8 cellular contexts compared by ENCODE assay signal in the genomic region with DNA sequence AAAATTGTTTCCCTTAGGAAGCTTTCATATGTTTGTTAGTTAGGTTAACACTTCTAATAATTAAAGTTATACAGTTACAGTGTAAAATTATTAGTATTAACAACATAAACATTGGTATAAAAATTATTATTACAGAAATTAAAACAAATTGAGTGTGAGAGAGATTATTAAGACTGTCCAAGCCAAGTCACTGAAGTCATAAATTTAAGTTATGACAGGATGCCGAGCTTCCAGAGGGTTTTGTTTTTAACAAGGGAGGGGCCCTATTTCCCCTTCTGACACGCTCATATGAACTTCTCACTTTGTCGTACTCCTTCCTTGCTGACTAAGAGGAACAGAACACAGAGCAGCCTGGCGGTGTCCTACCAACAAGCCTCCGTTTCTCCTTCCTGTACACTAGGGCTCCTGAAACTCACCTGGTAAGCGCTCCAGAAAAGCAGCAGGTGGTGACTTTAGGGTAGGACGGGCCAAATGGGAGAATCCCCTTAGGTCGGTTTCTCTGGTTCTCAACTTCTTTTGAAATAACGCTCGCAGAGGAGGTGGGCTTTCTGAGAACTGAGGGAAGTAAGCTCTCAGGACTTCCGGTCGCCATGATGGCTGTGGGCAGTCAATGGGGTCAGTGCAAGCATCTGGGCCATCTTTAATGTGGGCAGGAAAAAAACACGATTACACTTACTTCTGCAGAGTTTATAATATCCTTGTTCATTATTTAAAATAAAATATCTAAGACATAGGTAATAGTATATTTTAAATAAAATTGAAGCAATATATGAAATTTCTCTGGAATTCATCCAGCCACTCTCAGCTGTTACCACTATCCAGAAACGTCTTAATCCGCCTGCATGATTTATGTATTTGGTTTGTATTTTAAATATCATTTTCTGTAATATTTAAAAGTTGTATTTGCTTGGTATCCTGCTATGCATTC. TPM values are rescaled to one million over a fixed set of nuclear protein-coding genes. Genes with fewer than 3 reads are reported as not detected.
DNase-seq lines count a peak whose midpoint lies in the region; ATAC-seq and TF ChIP-seq lines count a peak whose summit lies in the region.

A gene with protein sequence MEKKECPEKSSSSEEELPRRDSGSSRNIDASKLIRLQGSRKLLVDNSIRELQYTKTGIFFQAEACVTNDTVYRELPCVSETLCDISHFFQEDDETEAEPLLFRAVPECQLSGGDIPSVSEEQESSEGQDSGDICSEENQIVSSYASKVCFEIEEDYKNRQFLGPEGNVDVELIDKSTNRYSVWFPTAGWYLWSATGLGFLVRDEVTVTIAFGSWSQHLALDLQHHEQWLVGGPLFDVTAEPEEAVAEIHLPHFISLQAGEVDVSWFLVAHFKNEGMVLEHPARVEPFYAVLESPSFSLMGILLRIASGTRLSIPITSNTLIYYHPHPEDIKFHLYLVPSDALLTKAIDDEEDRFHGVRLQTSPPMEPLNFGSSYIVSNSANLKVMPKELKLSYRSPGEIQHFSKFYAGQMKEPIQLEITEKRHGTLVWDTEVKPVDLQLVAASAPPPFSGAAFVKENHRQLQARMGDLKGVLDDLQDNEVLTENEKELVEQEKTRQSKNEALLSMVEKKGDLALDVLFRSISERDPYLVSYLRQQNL (minus strand): TSS at position 537 of the 928 bp plus-strand sequence. CDS start 14,892 bp downstream, outside the sequence.

- H3K36me3 Mint-ChIP-seq in CD8-positive, alpha-beta memory T cell = peaks cover 0 to 37% (median 7%) of the 10 kb centered on the region in 3 donors

- peak within 1 kb of the TSS; percentile 97 for H2BK15ac ChIP-seq in IMR-90 (ENCODE audit: low read depth, low read length)

- peak; percentile 56; the same call in 1 of the 2 replicates for TF ChIP-seq POLR2A in IMR-90 (IDR thresholded peaks at IDR 0.05; ENCODE audit: low read depth, low read length)

- H3K4me3 Mint-ChIP-seq in CD8-positive, alpha-beta memory T cell = peak within 1 kb of the TSS; percentile 98 to 100 (median 100)

- CTCF ChIA-PET in CD8-positive, alpha-beta memory T cell (lab: Charles Lee) = interaction anchor here (0.6 to 2.0 kb wide), 3 partner anchors 10 to 1006 kb away, joined by 3 to 4 read pairs (median 4); no protein-coding TSS in a partner anchor
- CTCF ChIA-PET in IMR-90 (lab: Yijun Ruan, JAX) = interaction anchor here (1.0 kb wide), 1 partner anchor 37 kb away, joined by 3 read pairs; no protein-coding TSS in a partner anchor

- peak within 1 kb of the TSS; percentile 91 for H3K27ac ChIP-seq in CD8-positive, alpha-beta memory T cell (ENCODE audit: low read depth, low read length)
- peak within 1 kb of the TSS; percentile 89 for H3K27ac ChIP-seq in IMR-90 (ENCODE audit: insufficient read depth, low read length)
- peak within 1 kb of the TSS; percentile 93 for H3K27ac ChIP-seq in epithelial cell of prostate

- DNase-seq in CD8-positive, alpha-beta memory T cell = peak; percentile 69 to 90 (median 76)
- DNase-seq in IMR-90 (peak; percentile 88), OCI-M2 (lab: John Stamatoyannopoulos, UW; ENCODE audit: unreplicated experiment) (peak; percentile 97), activated T-cell treated with anti-CD3 and anti-CD28 coated beads for 24 hours (ENCODE audit: low read depth) (peak; percentile 72), epithelial cell of prostate (ENCODE audit: low read depth, low spot score) (peak; percentile 73)
- DNase-seq in stimulated activated CD8-positive, alpha-beta memory T cell treated with anti-CD3 and anti-CD28 coated beads, Interleukin-2, amount 100 ng/mL, for 48 hours (ENCODE audit: low read depth in 2 of 2) = peak; percentile 48 to 65

- H4K91ac ChIP-seq in IMR-90 (ENCODE audit: insufficient read depth, low read depth, low read length) = peak within 1 kb of the TSS; percentile 98

- H3K23ac ChIP-seq in IMR-90 (ENCODE audit: low read depth, low read length) = peak within 1 kb of the TSS; percentile 100

- H3K27me3 ChIP-seq in CD8-positive, alpha-beta memory T cell (ENCODE audit: insufficient read depth, low read length, poor library complexity, severe bottlenecking) = no peaks in the 10 kb centered on the region
- H3K27me3 ChIP-seq in IMR-90 (ENCODE audit: control insufficient read depth, insufficient read depth, low read length) (no peaks in the 10 kb centered on the region), mononuclear cell (ENCODE audit: insufficient read depth, low read length) (no peaks in the 10 kb centered on the region)

- POLR2A ChIA-PET in CD8-positive, alpha-beta memory T cell (lab: Charles Lee) = interaction anchor here (0.7 to 1.5 kb wide), 6 partner anchors 10 to 1017 kb away, joined by 3 to 9 read pairs (median 4); no protein-coding TSS in a partner anchor
- POLR2A ChIA-PET in IMR-90 (lab: Charles Lee; ENCODE audit: unreplicated experiment) = interaction anchor here (0.6 to 0.7 kb wide), 3 partner anchors 37 to 86 kb away, joined by 4 to 10 read pairs (median 7); a partner anchor contains a TSS

- in situ Hi-C loops in IMR-90 (cut with MboI; ENCODE audit: low sequenced_read_pairs) = no loop called here

- no peaks in the 10 kb centered on the region for H3K9me3 ChIP-seq in CD8-positive, alpha-beta memory T cell (ENCODE audit: low read length)
- no peaks in the 10 kb centered on the region for H3K9me3 ChIP-seq in IMR-90 (ENCODE audit: control insufficient read depth, insufficient read depth, low read length)
- H3K9me3 ChIP-seq in mononuclear cell (ENCODE audit: low read depth, low read length) = no peaks in the 10 kb centered on the region

- H3K27ac Mint-ChIP-seq in CD8-positive, alpha-beta memory T cell = peak within 1 kb of the TSS; percentile 91 to 100 (median 98)

- H2BK5ac ChIP-seq in IMR-90 (ENCODE audit: low read depth, low read length, poor library complexity, severe bottlenecking) = peak within 1 kb of the TSS; percentile 84

- H2AK5ac ChIP-seq in IMR-90 (ENCODE audit: low read depth, low read length) = peak within 1 kb of the TSS; percentile 39

- peak within 1 kb of the TSS; percentile 100 for H3K4ac ChIP-seq in IMR-90 (ENCODE audit: low read depth, low read length)

- WGBS in IMR-90 (ENCODE audit: extremely low coverage in 2 of 2, insufficient read length in 1 of 2), 2 experiments = no CpG with 5 or more reads among the region's 15 CpGs

- peak within 1 kb of the TSS; percentile 95 to 98 for H4K8ac ChIP-seq in IMR-90 (ENCODE audit: low read depth in 2 of 2, low read length in 2 of 2)

- dilution Hi-C loops in IMR-90 (cut with HindIII; ENCODE audit: low sequenced_read_pairs, unreplicated experiment) = no loop called here

- no TSS peak for BruUV-seq in IMR-90 (replicated peaks; lab: Mats Ljungman, UMichigan)

- peaks cover 72% of the 10 kb centered on the region for H3K4me1 ChIP-seq in CD8-positive, alpha-beta memory T cell (ENCODE audit: insufficient read depth, low read length)
- H3K4me1 ChIP-seq in IMR-90 (ENCODE audit: control insufficient read depth, insufficient read depth, low read length) (no peaks in the 10 kb centered on the region), mononuclear cell (ENCODE audit: insufficient read depth, low read length) (peaks cover 65% of the 10 kb centered on the region)

- peak within 1 kb of the TSS; percentile 95 for H3K4me3 ChIP-seq in CD8-positive, alpha-beta memory T cell (ENCODE audit: low read length)
- H3K4me3 ChIP-seq in IMR-90 (ENCODE audit: insufficient read depth, low read depth, low read length) (peak within 1 kb of the TSS; percentile 72), mononuclear cell (ENCODE audit: low read length) (peak within 1 kb of the TSS; percentile 78)

- peak within 1 kb of the TSS; percentile 89 for H4K5ac ChIP-seq in IMR-90 (ENCODE audit: low read depth, low read length)

- TF ChIP-seq CTCF in IMR-90 (conservative IDR thresholded peaks at IDR 0.05; ENCODE audit: low read depth, low read length) = 0 out of 2 replicates have a peak, but pooled peaks have one; percentile 0

- H3K9me1 ChIP-seq in IMR-90 (ENCODE audit: insufficient read depth, low read length) = no peaks in the 10 kb centered on the region

- peaks cover 69 to 86% (median 85%) of the 10 kb centered on the region in 3 donors for H3K4me1 Mint-ChIP-seq in CD8-positive, alpha-beta memory T cell

- peak within 1 kb of the TSS; percentile 99 for H2BK120ac ChIP-seq in IMR-90 (ENCODE audit: low read depth, low read length)

- H3K9me3 Mint-ChIP-seq in CD8-positive, alpha-beta memory T cell = no peaks in the 10 kb centered on the region

- H3K9ac ChIP-seq in IMR-90 (ENCODE audit: low read depth, low read length) = peak within 1 kb of the TSS; percentile 90

- peak within 1 kb of the TSS; percentile 87 for H2AK9ac ChIP-seq in IMR-90 (replicated peaks; ENCODE audit: low read depth, low read length, poor library complexity)

- H3K4me2 ChIP-seq in IMR-90 (ENCODE audit: low read depth, low read length) = peak within 1 kb of the TSS; percentile 71

- H2BK20ac ChIP-seq in IMR-90 (ENCODE audit: low read depth, low read length) = peak within 1 kb of the TSS; percentile 88

- peaks cover 18 to 34% of the 10 kb centered on the region in 2 experiments for H3K79me1 ChIP-seq in IMR-90 (ENCODE audit: low read depth in 1 of 2, low read length in 2 of 2)

- no peak; the same call in 1 of the 2 replicates for TF ChIP-seq RAD21 in IMR-90 (IDR thresholded peaks at IDR 0.05; ENCODE audit: low read length)

- no peaks in the 10 kb centered on the region for H3K27me3 Mint-ChIP-seq in CD8-positive, alpha-beta memory T cell

- H4K20me1 ChIP-seq in IMR-90 (ENCODE audit: insufficient read depth, low read length) = no peaks in the 10 kb centered on the region

- peak within 1 kb of the TSS; percentile 98 for H2AFZ ChIP-seq in IMR-90 (replicated peaks; ENCODE audit: low read length, poor library complexity)

- ATAC-seq in GM21381 (IDR thresholded peaks at IDR 0.05; ENCODE audit: unreplicated experiment) (peak; percentile 61), IMR-90 (ENCODE audit: low read depth) (peak; percentile 96)

- peak within 1 kb of the TSS; percentile 87 for H3K18ac ChIP-seq in IMR-90 (ENCODE audit: low read depth, low read length)

- intact Hi-C loops in IMR-90 (cut with micrococcal nuclease) = no loop called here

- no peaks in the 10 kb centered on the region for H3K36me3 ChIP-seq in CD8-positive, alpha-beta memory T cell (ENCODE audit: insufficient read depth, low read length)
- H3K36me3 ChIP-seq in IMR-90 (ENCODE audit: control insufficient read depth, insufficient read depth, low read length) = no peaks in the 10 kb centered on the region

- H3K14ac ChIP-seq in IMR-90 (replicated peaks; ENCODE audit: low read depth, low read length) = peak within 1 kb of the TSS; percentile 100

- peak within 1 kb of the TSS; percentile 96 for H3K56ac ChIP-seq in IMR-90 (ENCODE audit: extremely low read depth, insufficient read depth, low read length)

TF ChIP-seq in IMR-90, 13 proteins besides CTCF, POLR2A, EP300 and RAD21 (continues in another document):
- TF ChIP-seq FOS (IDR thresholded peaks at IDR 0.05; ENCODE audit: low read depth, low read length) (no peak), MAZ (IDR thresholded peaks at IDR 0.05; ENCODE audit: borderline replicate concordance, low read depth, low read length) (no peak), RFX5 (IDR thresholded peaks at IDR 0.05; ENCODE audit: low read depth, low read length) (no peak)

RNA-seq across cellular contexts. Expression of the gene that starts here (rescaled TPM):
- total RNA-seq in CD8-positive, alpha-beta memory T cell = 100 to 1,000 TPM; 132 TPM
- polyA plus RNA-seq in CD8-positive, alpha-beta memory T cell = 95.8 TPM
- total RNA-seq in IMR-90 (2012; rRNA removed) (11.3 and 12.5 TPM in 2 replicates), mononuclear cell (46.0 TPM)
- polyA plus RNA-seq in IMR-90 (2012; rRNA removed) = 11.8 and 15.5 TPM in 2 replicates
- polyA plus RNA-seq in IMR-90 (2012; cell fraction: cytosol; rRNA removed) = 5.4 and 7.6 TPM in 2 replicates
- polyA plus RNA-seq in IMR-90 (2012; cell fraction: nucleus; rRNA removed; ENCODE audit: low replicate concordance) = 16.4 and 42.6 TPM in 2 replicates

Comparison
In these comparisons a context has a peak if more than half of its experiments do, and no peak if none do; other contexts are left out.
1. Peak in every context shown above with its lines: DNase-seq, ATAC-seq, H3K4me3 ChIP-seq and H3K27ac ChIP-seq.